ENCODE assay signal across 11 cellular contexts in the genomic region with DNA sequence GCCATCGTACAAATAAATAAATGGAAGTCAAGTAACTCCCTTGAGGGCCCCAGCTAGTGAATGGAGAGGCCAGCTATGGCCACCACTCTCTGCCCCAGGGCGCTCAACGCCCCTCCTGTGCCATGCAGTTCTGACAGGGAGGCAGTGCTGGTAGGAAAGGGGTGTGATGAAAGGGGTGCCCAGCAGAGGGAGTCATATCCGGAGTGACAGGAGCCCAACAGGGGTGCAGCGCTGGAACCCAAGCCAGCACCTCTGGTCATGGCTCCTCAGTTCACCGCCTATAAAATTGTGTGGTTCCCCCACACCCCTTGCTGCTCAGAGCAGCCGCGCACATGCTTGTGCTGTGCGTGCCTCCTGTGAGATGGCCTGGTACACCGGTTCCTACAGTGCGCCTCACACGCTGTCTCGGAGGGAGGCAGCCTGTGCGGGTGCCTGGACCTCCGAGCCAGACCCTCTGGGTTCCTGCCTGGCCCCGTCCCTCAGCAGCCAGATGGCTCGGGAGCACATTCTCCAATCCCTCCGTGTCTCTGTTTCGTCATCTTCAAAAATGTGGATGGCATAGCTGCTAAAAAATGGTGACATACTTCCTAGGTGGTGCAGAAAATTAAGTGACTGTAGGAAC.
A peak's percentile ranks its signal among the peaks of the same experiment; 100 is the strongest.
DNase-seq lines count a peak whose midpoint lies in the region; ATAC-seq, FAIRE-seq and TF ChIP-seq lines count a peak whose summit lies in the region.
"Had no signal": no experiment of that assay in that cellular context is flagged by ENCODE, and none has a peak within 500 bp of the region (broad histone marks: within the 10 kb centered on the region; RNA-seq: fewer than 3 reads in every experiment).

No MANE protein-coding gene starts in this region.

- CTCF ChIA-PET in HCT116 (lab: Charles Lee), result interaction anchor here (1.3 kb wide), 1 partner anchor 111 kb away, joined by 4 read pairs; no protein-coding TSS in a partner anchor

- H3K4me1 ChIP-seq in HCT116 (ENCODE audit: control insufficient read depth in 1 of 2, insufficient read depth in 2 of 2, low read length in 2 of 2), result no peaks in the 10 kb centered on the region
- no peaks in the 10 kb centered on the region for H3K4me1 ChIP-seq in astrocyte (ENCODE audit: insufficient read depth, low read length)
- peaks cover 0 to 13% (median 4%) of the 10 kb centered on the region in 4 donors for H3K4me1 ChIP-seq in transverse colon

- BruUV-seq in HCT116 (replicated peaks; lab: Mats Ljungman, UMichigan), result no TSS peak

- H2AFZ ChIP-seq in HCT116 (ENCODE audit: low read depth, low read length, poor library complexity, severe bottlenecking) (no peak overlapping the region), astrocyte (ENCODE audit: low read depth, low read length) (no peak overlapping the region)

- peaks cover 8% of the 10 kb centered on the region for H3K36me3 Mint-ChIP-seq in astrocyte (ENCODE audit: low read depth, unreplicated experiment)

- H3K9me3 ChIP-seq in HCT116 (ENCODE audit: control insufficient read depth in 1 of 2, insufficient read depth in 1 of 2, low read depth in 1 of 2, low read length in 2 of 2) (no peaks in the 10 kb centered on the region), astrocyte (ENCODE audit: insufficient read depth, low read depth, low read length) (no peaks in the 10 kb centered on the region), transverse colon (no peaks in the 10 kb centered on the region)

- TF ChIP-seq POLR2A in HCT116 (IDR thresholded peaks at IDR 0.05; ENCODE audit: borderline replicate concordance, extremely low read depth, insufficient read depth, insufficient read length), result no peak
- TF ChIP-seq POLR2A in transverse colon (IDR thresholded peaks at IDR 0.05), result no peak

- peak; percentile 43 for TF ChIP-seq CTCF in C4-2B (conservative IDR thresholded peaks at IDR 0.05)
- peak in 2 of 3 experiments; percentile 48 to 52; a peak in 4 of 6 replicates for TF ChIP-seq CTCF in HCT116 (IDR thresholded peaks at IDR 0.05 in 2 of 3, conservative IDR thresholded peaks at IDR 0.05 in 1 of 3; ENCODE audit: borderline replicate concordance in 1 of 3, insufficient read depth in 1 of 3, low read depth in 2 of 3, low read length in 2 of 3)
- peak; percentile 14 for TF ChIP-seq CTCF in astrocyte (IDR thresholded peaks at IDR 0.05; ENCODE audit: insufficient read depth, low read depth, low read length)
- TF ChIP-seq CTCF in transverse colon (IDR thresholded peaks at IDR 0.05), result peak in 2 of 5 experiments; percentile 8 to 15

- peaks cover 3 to 29% of the 10 kb centered on the region in 2 experiments; a peak in 1 of 4 replicates for H3K36me3 ChIP-seq in HCT116 (ENCODE audit: control insufficient read depth in 1 of 2, insufficient read depth in 2 of 2, low read length in 2 of 2)
- H3K36me3 ChIP-seq in astrocyte (ENCODE audit: insufficient read depth, low read length), result peaks cover 53% of the 10 kb centered on the region
- peaks cover 0 to 18% (median 7%) of the 10 kb centered on the region in 4 donors for H3K36me3 ChIP-seq in transverse colon

- no peak overlapping the region for H3K27ac ChIP-seq in C4-2B
- H3K27ac ChIP-seq in HCT116 (ENCODE audit: low read depth, low read length), result no peak overlapping the region
- no peak overlapping the region for H3K27ac ChIP-seq in astrocyte (ENCODE audit: low read depth, low read length)
- no peak overlapping the region for H3K27ac ChIP-seq in transverse colon

- H3K4me3 Mint-ChIP-seq in astrocyte (ENCODE audit: unreplicated experiment), result no peak overlapping the region
- H3K4me3 Mint-ChIP-seq: IgD-negative memory B cell; stimulated activated naive CD8-positive, alpha-beta T cell treated with anti-CD3 and anti-CD28 coated beads, Interleukin-15, Interleukin-2, amounts not matched to agents 100 ng/mL and 50 ng/mL, for 24 hours had no signal

- no peak for FAIRE-seq in astrocyte (lab: Jason Lieb, UNC)

- no peak overlapping the region for H3K27ac Mint-ChIP-seq in astrocyte (ENCODE audit: unreplicated experiment)
- H3K27ac Mint-ChIP-seq: IgD-negative memory B cell; stimulated activated naive CD8-positive, alpha-beta T cell treated with anti-CD3 and anti-CD28 coated beads, Interleukin-15, Interleukin-2, amounts not matched to agents 100 ng/mL and 50 ng/mL, for 24 hours had no signal

- H3K27me3 ChIP-seq in HCT116 (ENCODE audit: insufficient read depth, low read length) (no peaks in the 10 kb centered on the region), astrocyte (ENCODE audit: insufficient read depth, low read length) (no peaks in the 10 kb centered on the region), transverse colon (no peaks in the 10 kb centered on the region)

- DNase-seq in HCT116 (ENCODE audit: low read depth, low spot score) (no peak), astrocyte (ENCODE audit: low read depth) (no peak), left colon (no peak), transverse colon (no peak), posterior vena cava (ENCODE audit: low spot score) (no peak)
- no peak for DNase-seq in stimulated activated CD4-positive, alpha-beta T cell treated with anti-CD3 and anti-CD28 coated beads, Interleukin-4, amount 100 ng/mL, for 24 hours
- no peak for DNase-seq in activated effector memory CD4-positive, alpha-beta T cell treated with Interleukin-2 at 50 U/mL for 16 hours
- DNase-seq: DMS79 treated with DMSO at 0.1 percent for 48 hours had no signal

- 90 to 95% methylated on average over 10 to 19 of the region's 19 CpGs for WGBS in transverse colon (ENCODE audit: low coverage in 1 of 2), 2 donors

- H3K9me2 ChIP-seq in HCT116 (ENCODE audit: insufficient read depth), result no peaks in the 10 kb centered on the region

- H3K4me2 ChIP-seq in HCT116 (ENCODE audit: low read length), result no peak overlapping the region
- H3K4me2 ChIP-seq in astrocyte (ENCODE audit: low read length), result no peak overlapping the region

- ATAC-seq in HCT116, result peak; percentile 88
- peak; percentile 30 for ATAC-seq in left colon

- H3K79me2 ChIP-seq in HCT116 (ENCODE audit: insufficient read depth, low read length) (no peaks in the 10 kb centered on the region), astrocyte (ENCODE audit: insufficient read depth, low read length) (peaks cover 14% of the 10 kb centered on the region)

- H3K9me3 Mint-ChIP-seq in astrocyte (ENCODE audit: unreplicated experiment), result no peaks in the 10 kb centered on the region

- intact Hi-C loops in HCT116 (cut with micrococcal nuclease) (no loop called here), left colon (cut with DNase I, micrococcal nuclease) (no loop called here), transverse colon (cut with DNase I; ENCODE audit: low total_unique reads) (no loop called here), posterior vena cava (cut with DNase I) (loop anchor here in 1 of 2 donors (1.0 to 2.0 kb wide), 2 partner anchors 40 to 60 kb away; no protein-coding TSS in a partner anchor)

- RAD21 ChIA-PET in HCT116 (lab: Charles Lee; ENCODE audit: low non-redundant PET in 1 of 2, low total read pairs in 2 of 2, uncharacterized antibody in 2 of 2, unreplicated experiment in 2 of 2), result no interaction called here

- POLR2A ChIA-PET in HCT116 (lab: Charles Lee), result interaction anchor here (1.2 kb wide), 1 partner anchor 12 kb away, joined by 4 read pairs; no protein-coding TSS in a partner anchor

- H3K4me3 ChIP-seq in HCT116 (replicated peaks in 1 of 2; ENCODE audit: low read depth in 1 of 2, low read length in 2 of 2) (no peak overlapping the region), astrocyte (ENCODE audit: insufficient read depth, low read depth, low read length) (no peak overlapping the region), transverse colon (no peak overlapping the region)

- H3K9ac ChIP-seq in HCT116 (ENCODE audit: low read length) (no peak overlapping the region), astrocyte (ENCODE audit: low read length) (no peak overlapping the region)

- peak; percentile 23; the same call in 1 of the 2 replicates for TF ChIP-seq RAD21 in HCT116 (IDR thresholded peaks at IDR 0.05; ENCODE audit: low read depth)

- TF ChIP-seq EP300 in transverse colon (IDR thresholded peaks at IDR 0.05; ENCODE audit: low read depth), result no peak

- no peaks in the 10 kb centered on the region for H4K20me1 ChIP-seq in HCT116 (ENCODE audit: insufficient read depth)
- H4K20me1 ChIP-seq in astrocyte (ENCODE audit: insufficient read depth, low read length), result no peaks in the 10 kb centered on the region

- H3K27me3 Mint-ChIP-seq in astrocyte (ENCODE audit: low read depth, unreplicated experiment), result no peaks in the 10 kb centered on the region

- H3K4me1 Mint-ChIP-seq in astrocyte (ENCODE audit: low read depth, unreplicated experiment), result peaks cover 6% of the 10 kb centered on the region

- in situ Hi-C loops in transverse colon (cut with MboI; ENCODE audit: low pct_ligation_motif_present in 1 of 4, low pct_unique_long_range_greater_than_20kb in 1 of 4, low sequenced_read_pairs in 3 of 4), result no loop called here

TF ChIP-seq in HCT116, 20 proteins besides CTCF, POLR2A, EP300 and RAD21 (continues in another document):
- TF ChIP-seq JUND (IDR thresholded peaks at IDR 0.05) (no peak), SRF (IDR thresholded peaks at IDR 0.05; ENCODE audit: low read depth) (no peak), EGR1 (IDR thresholded peaks at IDR 0.05; ENCODE audit: low read depth) (no peak), ZNF274 (IDR thresholded peaks at IDR 0.05; ENCODE audit: low read depth, low read length) (no peak), ZFX (IDR thresholded peaks at IDR 0.05) (no peak), POLR2AphosphoS5 (IDR thresholded peaks at IDR 0.05; ENCODE audit: low read depth, low read length) (no peak), SP1 (IDR thresholded peaks at IDR 0.05; ENCODE audit: low read depth) (no peak)
- TF ChIP-seq, protein P1, sequence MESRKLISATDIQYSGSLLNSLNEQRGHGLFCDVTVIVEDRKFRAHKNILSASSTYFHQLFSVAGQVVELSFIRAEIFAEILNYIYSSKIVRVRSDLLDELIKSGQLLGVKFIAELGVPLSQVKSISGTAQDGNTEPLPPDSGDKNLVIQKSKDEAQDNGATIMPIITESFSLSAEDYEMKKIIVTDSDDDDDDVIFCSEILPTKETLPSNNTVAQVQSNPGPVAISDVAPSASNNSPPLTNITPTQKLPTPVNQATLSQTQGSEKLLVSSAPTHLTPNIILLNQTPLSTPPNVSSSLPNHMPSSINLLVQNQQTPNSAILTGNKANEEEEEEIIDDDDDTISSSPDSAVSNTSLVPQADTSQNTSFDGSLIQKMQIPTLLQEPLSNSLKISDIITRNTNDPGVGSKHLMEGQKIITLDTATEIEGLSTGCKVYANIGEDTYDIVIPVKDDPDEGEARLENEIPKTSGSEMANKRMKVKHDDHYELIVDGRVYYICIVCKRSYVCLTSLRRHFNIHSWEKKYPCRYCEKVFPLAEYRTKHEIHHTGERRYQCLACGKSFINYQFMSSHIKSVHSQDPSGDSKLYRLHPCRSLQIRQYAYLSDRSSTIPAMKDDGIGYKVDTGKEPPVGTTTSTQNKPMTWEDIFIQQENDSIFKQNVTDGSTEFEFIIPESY (IDR thresholded peaks at IDR 0.05; ENCODE audit: extremely low read depth, insufficient replicate concordance, low read length), result no peak
- TF ChIP-seq, protein P2, sequence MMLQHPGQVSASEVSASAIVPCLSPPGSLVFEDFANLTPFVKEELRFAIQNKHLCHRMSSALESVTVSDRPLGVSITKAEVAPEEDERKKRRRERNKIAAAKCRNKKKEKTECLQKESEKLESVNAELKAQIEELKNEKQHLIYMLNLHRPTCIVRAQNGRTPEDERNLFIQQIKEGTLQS (IDR thresholded peaks at IDR 0.05), result no peak
